In genomic region chr2:177763532-177764265, GRCh38 we compare ENCODE assay signal across 1 cellular context.
TF ChIP-seq lines count a peak whose summit lies in the region.

No MANE protein-coding gene starts in this region.

TF ChIP-seq in K562, 482 proteins besides CTCF, POLR2A, EP300 and RAD21 (continued from another document):
- 0 out of 2 replicates have a peak, but pooled peaks have one; percentile 36 for TF ChIP-seq ZBTB49 (CRISPR knock-in tag; IDR thresholded peaks at IDR 0.05; ENCODE audit: borderline replicate concordance)
- peak; percentile 19; the same call in 1 of the 2 replicates for TF ChIP-seq FOXJ2 (tag; IDR thresholded peaks at IDR 0.05)
- no peak for TF ChIP-seq CBFA2T2 (conservative IDR thresholded peaks at IDR 0.05)
- TF ChIP-seq HCFC1 (IDR thresholded peaks at IDR 0.05; ENCODE audit: low read depth, low read length): 0 out of 2 replicates have a peak, but pooled peaks have one; percentile 26
- TF ChIP-seq MAX (CRISPR knock-in tag; IDR thresholded peaks at IDR 0.05): peak; percentile 38
- TF ChIP-seq CXXC5 (CRISPR knock-in tag; IDR thresholded peaks at IDR 0.05): peak; percentile 37; the same call in 1 of the 2 replicates
- no peak for TF ChIP-seq CEBPG (CRISPR knock-in tag; IDR thresholded peaks at IDR 0.05)
- TF ChIP-seq CEBPG (tag; conservative IDR thresholded peaks at IDR 0.05 in 1 of 2, IDR thresholded peaks at IDR 0.05 in 1 of 2): no peak
- no peak for TF ChIP-seq ZNF77 (CRISPR knock-in tag; IDR thresholded peaks at IDR 0.05)
- peak; percentile 35 for TF ChIP-seq ZFP36 (IDR thresholded peaks at IDR 0.05; ENCODE audit: low read depth, low read length, partially characterized antibody)
- no peak for TF ChIP-seq TGIF2 (CRISPR knock-in tag; IDR thresholded peaks at IDR 0.05)
- TF ChIP-seq KLF16 (IDR thresholded peaks at IDR 0.05): peak; percentile 34; the same call in 1 of the 2 replicates
- peak; percentile 47; the same call in 1 of the 2 replicates for TF ChIP-seq RB1 (IDR thresholded peaks at IDR 0.05; ENCODE audit: low read depth)
- peak; percentile 91 for TF ChIP-seq L3MBTL2 (IDR thresholded peaks at IDR 0.05)
- TF ChIP-seq BCL6 (CRISPR knock-in tag; IDR thresholded peaks at IDR 0.05): no peak
- no peak for TF ChIP-seq PHB2 (IDR thresholded peaks at IDR 0.05; ENCODE audit: low read depth)
- TF ChIP-seq MYNN (IDR thresholded peaks at IDR 0.05): 0 out of 2 replicates have a peak, but pooled peaks have one; percentile 57
- no peak for TF ChIP-seq MYNN (CRISPR knock-in tag; IDR thresholded peaks at IDR 0.05)
- no peak for TF ChIP-seq ZNF282 (CRISPR knock-in tag; IDR thresholded peaks at IDR 0.05)
- peak in 1 of 2 experiments; percentile 68; a peak in 1 of 3 replicates for TF ChIP-seq CBX3 (IDR thresholded peaks at IDR 0.05; ENCODE audit: borderline replicate concordance in 1 of 2, low read length in 2 of 2)
- TF ChIP-seq CREM (IDR thresholded peaks at IDR 0.05; ENCODE audit: low read depth): peak; percentile 39; the same call in 1 of the 2 replicates
- no peak for TF ChIP-seq HOXB6 (CRISPR knock-in tag; IDR thresholded peaks at IDR 0.05; ENCODE audit: borderline replicate concordance)
- TF ChIP-seq E2F6 (IDR thresholded peaks at IDR 0.05; ENCODE audit: borderline replicate concordance in 1 of 2, extremely low read depth in 1 of 2, insufficient read depth in 1 of 2, insufficient read length in 1 of 2, low read depth in 1 of 2, low read length in 1 of 2, poor library complexity in 1 of 2, severe bottlenecking in 1 of 2): peak; percentile 36 to 83
- TF ChIP-seq, protein P1, sequence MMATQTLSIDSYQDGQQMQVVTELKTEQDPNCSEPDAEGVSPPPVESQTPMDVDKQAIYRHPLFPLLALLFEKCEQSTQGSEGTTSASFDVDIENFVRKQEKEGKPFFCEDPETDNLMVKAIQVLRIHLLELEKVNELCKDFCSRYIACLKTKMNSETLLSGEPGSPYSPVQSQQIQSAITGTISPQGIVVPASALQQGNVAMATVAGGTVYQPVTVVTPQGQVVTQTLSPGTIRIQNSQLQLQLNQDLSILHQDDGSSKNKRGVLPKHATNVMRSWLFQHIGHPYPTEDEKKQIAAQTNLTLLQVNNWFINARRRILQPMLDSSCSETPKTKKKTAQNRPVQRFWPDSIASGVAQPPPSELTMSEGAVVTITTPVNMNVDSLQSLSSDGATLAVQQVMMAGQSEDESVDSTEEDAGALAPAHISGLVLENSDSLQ (IDR thresholded peaks at IDR 0.05): no peak
- TF ChIP-seq ZFP1 (CRISPR knock-in tag; IDR thresholded peaks at IDR 0.05): no peak
- TF ChIP-seq SMARCB1 (IDR thresholded peaks at IDR 0.05; ENCODE audit: insufficient read length, low read depth): no peak
- TF ChIP-seq, protein P2, sequence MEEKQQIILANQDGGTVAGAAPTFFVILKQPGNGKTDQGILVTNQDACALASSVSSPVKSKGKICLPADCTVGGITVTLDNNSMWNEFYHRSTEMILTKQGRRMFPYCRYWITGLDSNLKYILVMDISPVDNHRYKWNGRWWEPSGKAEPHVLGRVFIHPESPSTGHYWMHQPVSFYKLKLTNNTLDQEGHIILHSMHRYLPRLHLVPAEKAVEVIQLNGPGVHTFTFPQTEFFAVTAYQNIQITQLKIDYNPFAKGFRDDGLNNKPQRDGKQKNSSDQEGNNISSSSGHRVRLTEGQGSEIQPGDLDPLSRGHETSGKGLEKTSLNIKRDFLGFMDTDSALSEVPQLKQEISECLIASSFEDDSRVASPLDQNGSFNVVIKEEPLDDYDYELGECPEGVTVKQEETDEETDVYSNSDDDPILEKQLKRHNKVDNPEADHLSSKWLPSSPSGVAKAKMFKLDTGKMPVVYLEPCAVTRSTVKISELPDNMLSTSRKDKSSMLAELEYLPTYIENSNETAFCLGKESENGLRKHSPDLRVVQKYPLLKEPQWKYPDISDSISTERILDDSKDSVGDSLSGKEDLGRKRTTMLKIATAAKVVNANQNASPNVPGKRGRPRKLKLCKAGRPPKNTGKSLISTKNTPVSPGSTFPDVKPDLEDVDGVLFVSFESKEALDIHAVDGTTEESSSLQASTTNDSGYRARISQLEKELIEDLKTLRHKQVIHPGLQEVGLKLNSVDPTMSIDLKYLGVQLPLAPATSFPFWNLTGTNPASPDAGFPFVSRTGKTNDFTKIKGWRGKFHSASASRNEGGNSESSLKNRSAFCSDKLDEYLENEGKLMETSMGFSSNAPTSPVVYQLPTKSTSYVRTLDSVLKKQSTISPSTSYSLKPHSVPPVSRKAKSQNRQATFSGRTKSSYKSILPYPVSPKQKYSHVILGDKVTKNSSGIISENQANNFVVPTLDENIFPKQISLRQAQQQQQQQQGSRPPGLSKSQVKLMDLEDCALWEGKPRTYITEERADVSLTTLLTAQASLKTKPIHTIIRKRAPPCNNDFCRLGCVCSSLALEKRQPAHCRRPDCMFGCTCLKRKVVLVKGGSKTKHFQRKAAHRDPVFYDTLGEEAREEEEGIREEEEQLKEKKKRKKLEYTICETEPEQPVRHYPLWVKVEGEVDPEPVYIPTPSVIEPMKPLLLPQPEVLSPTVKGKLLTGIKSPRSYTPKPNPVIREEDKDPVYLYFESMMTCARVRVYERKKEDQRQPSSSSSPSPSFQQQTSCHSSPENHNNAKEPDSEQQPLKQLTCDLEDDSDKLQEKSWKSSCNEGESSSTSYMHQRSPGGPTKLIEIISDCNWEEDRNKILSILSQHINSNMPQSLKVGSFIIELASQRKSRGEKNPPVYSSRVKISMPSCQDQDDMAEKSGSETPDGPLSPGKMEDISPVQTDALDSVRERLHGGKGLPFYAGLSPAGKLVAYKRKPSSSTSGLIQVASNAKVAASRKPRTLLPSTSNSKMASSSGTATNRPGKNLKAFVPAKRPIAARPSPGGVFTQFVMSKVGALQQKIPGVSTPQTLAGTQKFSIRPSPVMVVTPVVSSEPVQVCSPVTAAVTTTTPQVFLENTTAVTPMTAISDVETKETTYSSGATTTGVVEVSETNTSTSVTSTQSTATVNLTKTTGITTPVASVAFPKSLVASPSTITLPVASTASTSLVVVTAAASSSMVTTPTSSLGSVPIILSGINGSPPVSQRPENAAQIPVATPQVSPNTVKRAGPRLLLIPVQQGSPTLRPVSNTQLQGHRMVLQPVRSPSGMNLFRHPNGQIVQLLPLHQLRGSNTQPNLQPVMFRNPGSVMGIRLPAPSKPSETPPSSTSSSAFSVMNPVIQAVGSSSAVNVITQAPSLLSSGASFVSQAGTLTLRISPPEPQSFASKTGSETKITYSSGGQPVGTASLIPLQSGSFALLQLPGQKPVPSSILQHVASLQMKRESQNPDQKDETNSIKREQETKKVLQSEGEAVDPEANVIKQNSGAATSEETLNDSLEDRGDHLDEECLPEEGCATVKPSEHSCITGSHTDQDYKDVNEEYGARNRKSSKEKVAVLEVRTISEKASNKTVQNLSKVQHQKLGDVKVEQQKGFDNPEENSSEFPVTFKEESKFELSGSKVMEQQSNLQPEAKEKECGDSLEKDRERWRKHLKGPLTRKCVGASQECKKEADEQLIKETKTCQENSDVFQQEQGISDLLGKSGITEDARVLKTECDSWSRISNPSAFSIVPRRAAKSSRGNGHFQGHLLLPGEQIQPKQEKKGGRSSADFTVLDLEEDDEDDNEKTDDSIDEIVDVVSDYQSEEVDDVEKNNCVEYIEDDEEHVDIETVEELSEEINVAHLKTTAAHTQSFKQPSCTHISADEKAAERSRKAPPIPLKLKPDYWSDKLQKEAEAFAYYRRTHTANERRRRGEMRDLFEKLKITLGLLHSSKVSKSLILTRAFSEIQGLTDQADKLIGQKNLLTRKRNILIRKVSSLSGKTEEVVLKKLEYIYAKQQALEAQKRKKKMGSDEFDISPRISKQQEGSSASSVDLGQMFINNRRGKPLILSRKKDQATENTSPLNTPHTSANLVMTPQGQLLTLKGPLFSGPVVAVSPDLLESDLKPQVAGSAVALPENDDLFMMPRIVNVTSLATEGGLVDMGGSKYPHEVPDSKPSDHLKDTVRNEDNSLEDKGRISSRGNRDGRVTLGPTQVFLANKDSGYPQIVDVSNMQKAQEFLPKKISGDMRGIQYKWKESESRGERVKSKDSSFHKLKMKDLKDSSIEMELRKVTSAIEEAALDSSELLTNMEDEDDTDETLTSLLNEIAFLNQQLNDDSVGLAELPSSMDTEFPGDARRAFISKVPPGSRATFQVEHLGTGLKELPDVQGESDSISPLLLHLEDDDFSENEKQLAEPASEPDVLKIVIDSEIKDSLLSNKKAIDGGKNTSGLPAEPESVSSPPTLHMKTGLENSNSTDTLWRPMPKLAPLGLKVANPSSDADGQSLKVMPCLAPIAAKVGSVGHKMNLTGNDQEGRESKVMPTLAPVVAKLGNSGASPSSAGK (IDR thresholded peaks at IDR 0.05): peak; percentile 87
- no peak for TF ChIP-seq HLTF (IDR thresholded peaks at IDR 0.05)
- peak; percentile 35; the same call in 1 of the 2 replicates for TF ChIP-seq CTBP1 (IDR thresholded peaks at IDR 0.05; ENCODE audit: borderline replicate concordance)
- TF ChIP-seq CHD1 (IDR thresholded peaks at IDR 0.05; ENCODE audit: low read length): no peak
- TF ChIP-seq SNRNP70 (optimal IDR thresholded peaks at IDR 0.05; ENCODE audit: low read depth, low read length): no peak
- TF ChIP-seq ATF1 (CRISPR knock-in tag; IDR thresholded peaks at IDR 0.05): no peak
- peak; percentile 45; the same call in 1 of the 2 replicates for TF ChIP-seq ATF1 (tag; IDR thresholded peaks at IDR 0.05)
- no peak for TF ChIP-seq GABPB1 (CRISPR knock-in tag; IDR thresholded peaks at IDR 0.05)
- TF ChIP-seq, protein P3, sequence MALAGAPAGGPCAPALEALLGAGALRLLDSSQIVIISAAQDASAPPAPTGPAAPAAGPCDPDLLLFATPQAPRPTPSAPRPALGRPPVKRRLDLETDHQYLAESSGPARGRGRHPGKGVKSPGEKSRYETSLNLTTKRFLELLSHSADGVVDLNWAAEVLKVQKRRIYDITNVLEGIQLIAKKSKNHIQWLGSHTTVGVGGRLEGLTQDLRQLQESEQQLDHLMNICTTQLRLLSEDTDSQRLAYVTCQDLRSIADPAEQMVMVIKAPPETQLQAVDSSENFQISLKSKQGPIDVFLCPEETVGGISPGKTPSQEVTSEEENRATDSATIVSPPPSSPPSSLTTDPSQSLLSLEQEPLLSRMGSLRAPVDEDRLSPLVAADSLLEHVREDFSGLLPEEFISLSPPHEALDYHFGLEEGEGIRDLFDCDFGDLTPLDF (CRISPR knock-in tag; IDR thresholded peaks at IDR 0.05): peak; percentile 42; the same call in 1 of the 2 replicates
- TF ChIP-seq FOXO4 (CRISPR knock-in tag; IDR thresholded peaks at IDR 0.05): no peak
- TF ChIP-seq SP1 (CRISPR knock-in tag; IDR thresholded peaks at IDR 0.05): 0 out of 2 replicates have a peak, but pooled peaks have one; percentile 28
- peak; percentile 38; the same call in 1 of the 2 replicates for TF ChIP-seq JUND (IDR thresholded peaks at IDR 0.05; ENCODE audit: borderline replicate concordance, low read depth, low read length)
- peak; percentile 33; the same call in 1 of the 3 replicates for TF ChIP-seq JUND (tag; IDR thresholded peaks at IDR 0.05; ENCODE audit: borderline replicate concordance, low read depth, low read length)
- TF ChIP-seq SMARCA4 (IDR thresholded peaks at IDR 0.05): no peak
- TF ChIP-seq SMAD4 (CRISPR knock-in tag; conservative IDR thresholded peaks at IDR 0.05): 0 out of 2 replicates have a peak, but pooled peaks have one; percentile 24
TF ChIP-seq in K562: peak in this region for 49.
